In genomic region chr10:131834152-131834810, GRCh38 we compare ENCODE assay signal across 26 cellular contexts.
A peak's percentile ranks its signal among the peaks of the same experiment; 100 is the strongest.
DNase-seq lines count a peak whose midpoint lies in the region; ATAC-seq, FAIRE-seq and TF ChIP-seq lines count a peak whose summit lies in the region.
"Had no signal": no experiment of that assay in that cellular context is flagged by ENCODE, and none has a peak within 500 bp of the region (broad histone marks: within the 10 kb centered on the region; RNA-seq: fewer than 3 reads in every experiment).

No MANE protein-coding gene starts in this region.

- ATAC-seq in activated naive CD8-positive, alpha-beta T cell treated with anti-CD3 and anti-CD28 coated beads, Interleukin-2, amount 10 ng/mL, durations not matched to agents 7 days and 5 days (ENCODE audit: low read depth) = no peak
- ATAC-seq in aorta (ENCODE audit: low FRiP score) = no peak
- ATAC-seq: CD8-positive, alpha-beta T cell; HCT116; Right ventricle myocardium inferior had no signal

- H3K4me3 Mint-ChIP-seq in activated naive CD8-positive, alpha-beta T cell treated with anti-CD3 and anti-CD28 coated beads, Interleukin-2, amount 10 ng/mL, durations not matched to agents 7 days and 5 days = no peak overlapping the region
- no peak overlapping the region for H3K4me3 Mint-ChIP-seq in activated naive CD8-positive, alpha-beta T cell treated with anti-CD3 and anti-CD28 coated beads for 36 hours
- H3K4me3 Mint-ChIP-seq: CD8-positive, alpha-beta T cell; IgD-negative memory B cell had no signal

- intact Hi-C loops in kidney (cut with DNase I) = no loop called here
- intact Hi-C loops in posterior vena cava (cut with DNase I) = no loop called here
- intact Hi-C loops in aorta (cut with DNase I) = no loop called here

- H3K36me3 ChIP-seq in kidney (ENCODE audit: control insufficient read depth in 1 of 2, insufficient read depth in 2 of 2, low read length in 2 of 2) (no peaks in the 10 kb centered on the region), aorta (ENCODE audit: control insufficient read depth in 1 of 2, insufficient read depth in 2 of 2, low read length in 1 of 2) (no peaks in the 10 kb centered on the region)
- H3K36me3 ChIP-seq: BLaER1 treated with 17β-estradiol and CSF1 and Interleukin-3, amounts not matched to agents 10 nM and 100 nM had no signal

- H3K9me3 Mint-ChIP-seq in activated naive CD8-positive, alpha-beta T cell treated with anti-CD3 and anti-CD28 coated beads, Interleukin-2, amount 10 ng/mL, durations not matched to agents 7 days and 5 days = no peaks in the 10 kb centered on the region
- peaks cover 2% of the 10 kb centered on the region for H3K9me3 Mint-ChIP-seq in activated naive CD8-positive, alpha-beta T cell treated with anti-CD3 and anti-CD28 coated beads for 36 hours

- peak; percentile 4 for DNase-seq in activated naive CD8-positive, alpha-beta T cell treated with anti-CD3 and anti-CD28 coated beads, Interleukin-2, amount 10 ng/mL, durations not matched to agents 7 days and 5 days
- no peak for DNase-seq in activated naive CD8-positive, alpha-beta T cell treated with anti-CD3 and anti-CD28 coated beads for 36 hours
- DNase-seq in kidney (peak; percentile 53), posterior vena cava (ENCODE audit: low spot score) (peak; percentile 62), aorta (peak; percentile 21 to 46), DMS114 treated with DMSO at 0.1 percent for 48 hours (lab: John Stamatoyannopoulos, UW; ENCODE audit: unreplicated experiment) (no peak), NK-92 (lab: John Stamatoyannopoulos, UW; ENCODE audit: unreplicated experiment) (no peak)
- DNase-seq in activated naive CD4-positive, alpha-beta T cell (lab: John Stamatoyannopoulos, UW) = no peak
- DNase-seq: ACHN; CD8-positive, alpha-beta T cell; DMS153; GOT3; NCI-H1105; NCI-H146; NCI-H2029; NCI-H345; NCI-H524; NCI-H774 had no signal

- H3K9me3 ChIP-seq in kidney (ENCODE audit: control insufficient read depth in 1 of 2, low read length in 2 of 2) (peaks cover 2 to 4% of the 10 kb centered on the region in 2 donors), aorta (ENCODE audit: control insufficient read depth, low read length) (no peaks in the 10 kb centered on the region)

- no peaks in the 10 kb centered on the region for H3K4me1 Mint-ChIP-seq in activated naive CD8-positive, alpha-beta T cell treated with anti-CD3 and anti-CD28 coated beads, Interleukin-2, amount 10 ng/mL, durations not matched to agents 7 days and 5 days
- H3K4me1 Mint-ChIP-seq in activated naive CD8-positive, alpha-beta T cell treated with anti-CD3 and anti-CD28 coated beads for 36 hours = no peaks in the 10 kb centered on the region
- H3K4me1 Mint-ChIP-seq: IgD-negative memory B cell had no signal

- no peaks in the 10 kb centered on the region for H3K36me3 Mint-ChIP-seq in activated naive CD8-positive, alpha-beta T cell treated with anti-CD3 and anti-CD28 coated beads, Interleukin-2, amount 10 ng/mL, durations not matched to agents 7 days and 5 days
- no peaks in the 10 kb centered on the region for H3K36me3 Mint-ChIP-seq in activated naive CD8-positive, alpha-beta T cell treated with anti-CD3 and anti-CD28 coated beads for 36 hours
- H3K36me3 Mint-ChIP-seq: CD8-positive, alpha-beta T cell; IgD-negative memory B cell had no signal

- H3K27me3 Mint-ChIP-seq in activated naive CD8-positive, alpha-beta T cell treated with anti-CD3 and anti-CD28 coated beads, Interleukin-2, amount 10 ng/mL, durations not matched to agents 7 days and 5 days = peaks cover 21% of the 10 kb centered on the region
- H3K27me3 Mint-ChIP-seq in activated naive CD8-positive, alpha-beta T cell treated with anti-CD3 and anti-CD28 coated beads for 36 hours = peaks cover 9% of the 10 kb centered on the region

- H3K4me1 ChIP-seq in kidney (ENCODE audit: control insufficient read depth in 1 of 2, insufficient read depth in 1 of 2, low read depth in 1 of 2, low read length in 2 of 2) = no peaks in the 10 kb centered on the region
- H3K4me1 ChIP-seq in aorta (ENCODE audit: control insufficient read depth in 1 of 2, insufficient read depth in 2 of 2, low read length in 2 of 2) = no peaks in the 10 kb centered on the region
- H3K4me1 ChIP-seq: BLaER1 treated with 17β-estradiol and CSF1 and Interleukin-3, amounts not matched to agents 10 nM and 100 nM had no signal

- no peak overlapping the region for H3K9ac ChIP-seq in kidney (ENCODE audit: low read length in 2 of 2)
- H3K9ac ChIP-seq: BLaER1 treated with 17β-estradiol and CSF1 and Interleukin-3, amounts not matched to agents 10 nM and 100 nM had no signal

- H3K27ac ChIP-seq in kidney (ENCODE audit: low read depth in 2 of 2, low read length in 2 of 2) (no peak overlapping the region), aorta (ENCODE audit: low read depth in 1 of 2, low read length in 2 of 2) (no peak overlapping the region)
- H3K27ac ChIP-seq: 22Rv1; BLaER1 treated with 17β-estradiol and CSF1 and Interleukin-3, amounts not matched to agents 10 nM and 100 nM had no signal

- no peak overlapping the region for H3K4me3 ChIP-seq in kidney (ENCODE audit: low read length in 2 of 2)
- H3K4me3 ChIP-seq in aorta (ENCODE audit: low read length in 2 of 2) = no peak overlapping the region
- H3K4me3 ChIP-seq: BLaER1 treated with 17β-estradiol and CSF1 and Interleukin-3, amounts not matched to agents 10 nM and 100 nM had no signal

- 93 to 94% methylated on average over 5 to 8 of the region's 8 CpGs for WGBS in aorta, 2 donors

- no peak for TF ChIP-seq CTCF in kidney (IDR thresholded peaks at IDR 0.05; ENCODE audit: borderline replicate concordance, extremely low read depth, insufficient read depth)

- H3K27me3 ChIP-seq in aorta (ENCODE audit: control insufficient read depth in 1 of 2, insufficient read depth in 2 of 2, low read length in 1 of 2) = no peaks in the 10 kb centered on the region
- H3K27me3 ChIP-seq: BLaER1 treated with 17β-estradiol and CSF1 and Interleukin-3, amounts not matched to agents 10 nM and 100 nM had no signal

- POLR2A ChIA-PET in activated naive CD8-positive, alpha-beta T cell treated with anti-CD3 and anti-CD28 coated beads, Interleukin-2, amount 10 ng/mL, durations not matched to agents 7 days and 5 days (lab: Charles Lee) = no interaction called here

- no peak overlapping the region for H3K27ac Mint-ChIP-seq in activated naive CD8-positive, alpha-beta T cell treated with anti-CD3 and anti-CD28 coated beads, Interleukin-2, amount 10 ng/mL, durations not matched to agents 7 days and 5 days
- H3K27ac Mint-ChIP-seq in activated naive CD8-positive, alpha-beta T cell treated with anti-CD3 and anti-CD28 coated beads for 36 hours = no peak overlapping the region
- H3K27ac Mint-ChIP-seq: CD8-positive, alpha-beta T cell; IgD-negative memory B cell had no signal

- FAIRE-seq in kidney (lab: Jason Lieb, UNC) = no peak
- FAIRE-seq: GM12892, GM18507, RCC 7860 had no signal

Comparison
In these comparisons a context has a peak if more than half of its experiments do, and no peak if none do; other contexts are left out.
1. DNase-seq: peak in activated naive CD8-positive, alpha-beta T cell treated with anti-CD3 and anti-CD28 coated beads, Interleukin-2, amount 10 ng/mL, durations not matched to agents 7 days and 5 days (single experiment), kidney (single experiment), posterior vena cava (single experiment) and aorta (2 of 2); none in activated naive CD8-positive, alpha-beta T cell treated with anti-CD3 and anti-CD28 coated beads for 36 hours (single experiment), DMS114 treated with DMSO at 0.1 percent for 48 hours (single experiment), activated naive CD4-positive, alpha-beta T cell (0 of 4) and NK-92 (single experiment).